Comparison of ENCODE assay signal across 19 cellular contexts in genomic region chr1:92376345-92376744, GRCh38.
"Had no signal": no experiment of that assay in that cellular context is flagged by ENCODE, and none has a peak within 500 bp of the region (broad histone marks: within the 10 kb centered on the region; RNA-seq: fewer than 3 reads in every experiment).

No MANE protein-coding gene starts in this region.

- ATAC-seq: left ventricle myocardium superior; stimulated activated naive B cell treated with anti-CD40 and anti-IgM and Interleukin-4, amounts not matched to agents 10 μg/mL and 1 μg/mL and 100 μg/mL, for 72 hours; WTC11 had no signal

- H3K27ac Mint-ChIP-seq: activated naive CD4-positive, alpha-beta T cell treated with anti-CD3 and anti-CD28 coated beads, Interleukin-2, amount 10 ng/mL, durations not matched to agents 7 days and 5 days; memory B cell; nephron progenitor cell; stimulated activated naive B cell treated with anti-CD40 and anti-IgM and Interleukin-4, amounts not matched to agents 10 μg/mL and 1 μg/mL and 100 μg/mL, for 72 hours; WTC11 had no signal

- H3K9me3 ChIP-seq: esophagus muscularis mucosa, right atrium auricular region, thyroid gland had no signal

- H3K4me1 Mint-ChIP-seq: memory B cell; nephron progenitor cell; stimulated activated naive B cell treated with anti-CD40 and anti-IgM and Interleukin-4, amounts not matched to agents 10 μg/mL and 1 μg/mL and 100 μg/mL, for 72 hours; WTC11 had no signal

- H3K27me3 Mint-ChIP-seq: activated naive CD4-positive, alpha-beta T cell treated with anti-CD3 and anti-CD28 coated beads, Interleukin-2, amount 10 ng/mL, durations not matched to agents 7 days and 5 days; memory B cell; stimulated activated naive B cell treated with anti-CD40 and anti-IgM and Interleukin-4, amounts not matched to agents 10 μg/mL and 1 μg/mL and 100 μg/mL, for 72 hours had no signal

- DNase-seq: activated CD4-positive, alpha-beta T cell treated with anti-CD3 and anti-CD28 coated beads for 48 hours; activated CD8-positive, alpha-beta memory T cell treated with anti-CD3 and anti-CD28 coated beads for 24 hours; activated naive CD4-positive, alpha-beta T cell treated with anti-CD3 and anti-CD28 coated beads, Interleukin-2, amount 10 ng/mL, durations not matched to agents 7 days and 5 days; activated T-cell treated with anti-CD3 and anti-CD28 coated beads for 4 hours; dorsolateral prefrontal cortex; hypothalamus; left ventricle myocardium superior; nephron progenitor cell; occipital lobe; stimulated activated CD4-positive, alpha-beta T cell treated with anti-CD3 and anti-CD28 coated beads, Interleukin-15, amount 100 ng/mL, for 24 hours; stimulated activated CD4-positive, alpha-beta T cell treated with anti-CD3 and anti-CD28 coated beads, Interleukin-4, amount 100 ng/mL, for 1 hour; stimulated activated naive B cell treated with anti-CD40 and anti-IgM and Interleukin-4, amounts not matched to agents 10 μg/mL and 1 μg/mL and 100 μg/mL, for 72 hours; SW 1271; thyroid gland had no signal

- H3K27ac ChIP-seq: dorsolateral prefrontal cortex, esophagus muscularis mucosa, right atrium auricular region, skin epidermis, thyroid gland had no signal

- H3K4me3 Mint-ChIP-seq: activated naive CD4-positive, alpha-beta T cell treated with anti-CD3 and anti-CD28 coated beads, Interleukin-2, amount 10 ng/mL, durations not matched to agents 7 days and 5 days; memory B cell; nephron progenitor cell; stimulated activated naive B cell treated with anti-CD40 and anti-IgM and Interleukin-4, amounts not matched to agents 10 μg/mL and 1 μg/mL and 100 μg/mL, for 72 hours; WTC11 had no signal
